ENCODE assay signal across 29 cellular contexts in the genomic region with DNA sequence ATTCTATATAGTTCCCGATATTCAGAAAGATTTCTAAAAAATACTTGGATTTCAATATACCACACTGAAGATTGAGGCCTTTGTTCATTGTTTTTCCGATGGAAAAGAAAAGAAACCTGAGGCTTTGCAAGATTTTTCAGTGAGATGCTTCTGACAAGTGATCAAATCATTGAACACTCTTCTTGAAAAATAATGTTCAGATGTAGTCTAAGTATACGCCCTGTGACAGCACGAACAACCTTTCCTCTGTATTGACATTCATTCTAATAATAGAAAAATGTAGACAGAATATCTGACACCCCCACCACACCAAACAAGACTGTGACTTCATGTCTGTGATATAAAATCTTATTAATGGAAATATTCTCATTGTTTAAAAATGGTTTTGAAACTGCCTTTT.
"Had no signal": no experiment of that assay in that cellular context is flagged by ENCODE, and none has a peak within 500 bp of the region (broad histone marks: within the 10 kb centered on the region; RNA-seq: fewer than 3 reads in every experiment).

No MANE protein-coding gene starts in this region.

- ATAC-seq: stimulated activated effector memory CD8-positive, alpha-beta T cell treated with anti-CD3 and anti-CD28 coated beads, Interleukin-12 subunit alpha, Interleukin-12 subunit beta, amount 100 ng/mL, for 72 hours; stimulated activated memory B cell treated with anti-CD40 and anti-IgM and Interleukin-4, amounts not matched to agents 10 μg/mL and 1 μg/mL and 100 μg/mL, for 72 hours; stimulated activated naive B cell treated with anti-CD40 and anti-IgM and Interleukin-4, amounts not matched to agents 10 μg/mL and 1 μg/mL and 100 μg/mL, for 72 hours; stimulated activated naive CD8-positive, alpha-beta T cell treated with anti-CD3 and anti-CD28 coated beads, Interleukin-15, amount 100 ng/mL, for 72 hours; stimulated activated naive CD8-positive, alpha-beta T cell treated with anti-CD3 and anti-CD28 coated beads, Interleukin-15, Interleukin-2, amounts not matched to agents 100 U/mL and 50 U/mL, for 24 hours; upper lobe of right lung had no signal

- H3K4me3 ChIP-seq: stomach, suprapubic skin, testis, thoracic aorta, thyroid gland, tibial artery, tibial nerve, transverse colon, upper lobe of left lung, upper lobe of right lung, uterus, vagina had no signal

- H3K36me3 Mint-ChIP-seq: stimulated activated effector memory CD8-positive, alpha-beta T cell treated with anti-CD3 and anti-CD28 coated beads, Interleukin-12 subunit alpha, Interleukin-12 subunit beta, amount 100 ng/mL, for 72 hours; stimulated activated memory B cell treated with anti-CD40 and anti-IgM and Interleukin-4, amounts not matched to agents 10 μg/mL and 1 μg/mL and 100 μg/mL, for 72 hours; stimulated activated naive B cell treated with anti-CD40 and anti-IgM and Interleukin-4, amounts not matched to agents 10 μg/mL and 1 μg/mL and 100 μg/mL, for 72 hours; type B pancreatic cell had no signal

- H3K27ac Mint-ChIP-seq: stimulated activated effector memory CD8-positive, alpha-beta T cell treated with anti-CD3 and anti-CD28 coated beads, Interleukin-12 subunit alpha, Interleukin-12 subunit beta, amount 100 ng/mL, for 72 hours; stimulated activated memory B cell treated with anti-CD40 and anti-IgM and Interleukin-4, amounts not matched to agents 10 μg/mL and 1 μg/mL and 100 μg/mL, for 72 hours; stimulated activated naive B cell treated with anti-CD40 and anti-IgM and Interleukin-4, amounts not matched to agents 10 μg/mL and 1 μg/mL and 100 μg/mL, for 72 hours; stimulated activated naive CD8-positive, alpha-beta T cell treated with anti-CD3 and anti-CD28 coated beads, Interleukin-15, amount 100 ng/mL, for 72 hours; stimulated activated naive CD8-positive, alpha-beta T cell treated with anti-CD3 and anti-CD28 coated beads, Interleukin-15, Interleukin-2, amounts not matched to agents 100 ng/mL and 50 ng/mL, for 24 hours; type B pancreatic cell had no signal

- H3K36me3 ChIP-seq: stomach, suprapubic skin, thoracic aorta, thyroid gland, tibial artery, tibial nerve, transverse colon, upper lobe of left lung, upper lobe of right lung, uterus, vagina had no signal

- H3K4me1 ChIP-seq: stomach, suprapubic skin, testis, thyroid gland, tibial artery, tibial nerve, transverse colon, upper lobe of left lung, upper lobe of right lung, uterus, vagina had no signal

- H3K4me3 Mint-ChIP-seq: stimulated activated effector memory CD8-positive, alpha-beta T cell treated with anti-CD3 and anti-CD28 coated beads, Interleukin-12 subunit alpha, Interleukin-12 subunit beta, amount 100 ng/mL, for 72 hours; stimulated activated memory B cell treated with anti-CD40 and anti-IgM and Interleukin-4, amounts not matched to agents 10 μg/mL and 1 μg/mL and 100 μg/mL, for 72 hours; stimulated activated naive B cell treated with anti-CD40 and anti-IgM and Interleukin-4, amounts not matched to agents 10 μg/mL and 1 μg/mL and 100 μg/mL, for 72 hours; stimulated activated naive CD8-positive, alpha-beta T cell treated with anti-CD3 and anti-CD28 coated beads, Interleukin-15, amount 100 ng/mL, for 72 hours; stimulated activated naive CD8-positive, alpha-beta T cell treated with anti-CD3 and anti-CD28 coated beads, Interleukin-15, Interleukin-2, amounts not matched to agents 100 ng/mL and 50 ng/mL, for 24 hours; type B pancreatic cell had no signal

- H3K9me3 ChIP-seq: stomach, suprapubic skin, testis, thoracic aorta, thyroid gland, tibial artery, tibial nerve, transverse colon, upper lobe of left lung, upper lobe of right lung, uterus, vagina had no signal

- H3K27me3 ChIP-seq: stomach, suprapubic skin, testis, thyroid gland, tibial artery, tibial nerve, transverse colon, upper lobe of left lung, upper lobe of right lung, uterus, vagina had no signal

- H3K4me1 Mint-ChIP-seq: stimulated activated effector memory CD8-positive, alpha-beta T cell treated with anti-CD3 and anti-CD28 coated beads, Interleukin-12 subunit alpha, Interleukin-12 subunit beta, amount 100 ng/mL, for 72 hours; stimulated activated memory B cell treated with anti-CD40 and anti-IgM and Interleukin-4, amounts not matched to agents 10 μg/mL and 1 μg/mL and 100 μg/mL, for 72 hours; stimulated activated naive B cell treated with anti-CD40 and anti-IgM and Interleukin-4, amounts not matched to agents 10 μg/mL and 1 μg/mL and 100 μg/mL, for 72 hours; stimulated activated naive CD8-positive, alpha-beta T cell treated with anti-CD3 and anti-CD28 coated beads, Interleukin-15, amount 100 ng/mL, for 72 hours had no signal

- DNase-seq: stimulated activated CD4-positive, alpha-beta T cell treated with anti-CD3 and anti-CD28 coated beads, Interleukin-2, amount 100 ng/mL, for 48 hours; stimulated activated CD4-positive, alpha-beta T cell treated with anti-CD3 and anti-CD28 coated beads, Interleukin-4, amount 100 ng/mL, for 1 hour; stimulated activated CD4-positive, alpha-beta T cell treated with anti-CD3 and anti-CD28 coated beads, Interleukin-4, amount 100 ng/mL, for 24 hours; stimulated activated CD4-positive, alpha-beta T cell treated with anti-CD3 and anti-CD28 coated beads, Interleukin-4, amount 100 ng/mL, for 4 hours; stimulated activated CD8-positive, alpha-beta memory T cell treated with anti-CD3 and anti-CD28 coated beads, Interleukin-4, amount 100 ng/mL, for 48 hours; stimulated activated naive B cell treated with anti-CD40 and anti-IgM and Interleukin-4, amounts not matched to agents 10 μg/mL and 1 μg/mL and 100 μg/mL, for 72 hours; stimulated activated naive CD4-positive, alpha-beta T cell; stimulated activated naive CD4-positive, alpha-beta T cell treated with Interleukin-2 at 50 U/mL for 16 hours; stimulated activated naive CD8-positive, alpha-beta T cell treated with anti-CD3 and anti-CD28 coated beads, Interleukin-15, amount 100 ng/mL, for 72 hours; stimulated activated naive CD8-positive, alpha-beta T cell treated with anti-CD3 and anti-CD28 coated beads, Interleukin-15, Interleukin-2, amounts not matched to agents 100 U/mL and 50 U/mL, for 24 hours; stomach; substantia nigra; testis; thyroid gland; tibial artery; transverse colon; trophoblast cell; upper lobe of left lung; upper lobe of right lung; uterus had no signal

- FAIRE-seq: urothelium cell line had no signal

- H3K27me3 Mint-ChIP-seq: stimulated activated memory B cell treated with anti-CD40 and anti-IgM and Interleukin-4, amounts not matched to agents 10 μg/mL and 1 μg/mL and 100 μg/mL, for 72 hours; stimulated activated naive B cell treated with anti-CD40 and anti-IgM and Interleukin-4, amounts not matched to agents 10 μg/mL and 1 μg/mL and 100 μg/mL, for 72 hours; stimulated activated naive CD8-positive, alpha-beta T cell treated with anti-CD3 and anti-CD28 coated beads, Interleukin-15, amount 100 ng/mL, for 72 hours; stimulated activated naive CD8-positive, alpha-beta T cell treated with anti-CD3 and anti-CD28 coated beads, Interleukin-15, Interleukin-2, amounts not matched to agents 100 ng/mL and 50 ng/mL, for 24 hours; type B pancreatic cell had no signal

- H3K27ac ChIP-seq: stomach, suprapubic skin, testis, thoracic aorta, thyroid gland, tibial artery, tibial nerve, transverse colon, upper lobe of left lung, upper lobe of right lung, uterus, vagina had no signal

- H3K9me3 Mint-ChIP-seq: stimulated activated naive CD8-positive, alpha-beta T cell treated with anti-CD3 and anti-CD28 coated beads, Interleukin-15, amount 100 ng/mL, for 72 hours; stimulated activated naive CD8-positive, alpha-beta T cell treated with anti-CD3 and anti-CD28 coated beads, Interleukin-15, Interleukin-2, amounts not matched to agents 100 ng/mL and 50 ng/mL, for 24 hours; type B pancreatic cell had no signal
